ENCODE assay signal across 21 cellular contexts in the genomic region with DNA sequence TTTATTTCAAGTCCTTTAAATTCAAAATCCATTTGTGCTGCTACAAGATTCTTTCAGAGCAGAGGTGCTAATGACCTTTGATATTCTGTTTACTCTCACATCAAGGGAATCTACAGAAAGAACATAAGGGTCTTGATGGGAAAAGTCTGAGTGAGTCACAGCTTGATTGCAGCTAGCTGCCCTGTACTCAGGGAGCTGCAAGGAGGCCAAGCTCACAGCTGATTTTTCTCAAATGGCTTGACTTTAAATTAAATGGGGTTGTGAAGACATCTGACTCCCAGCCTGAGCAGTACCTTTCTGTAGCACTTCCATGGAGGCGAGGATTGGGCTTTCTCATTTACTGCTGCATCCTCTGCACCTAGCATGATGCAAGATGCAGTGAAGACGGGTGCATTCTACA.
DNase-seq lines count a peak whose midpoint lies in the region; TF ChIP-seq lines count a peak whose summit lies in the region.
"Had no signal": no experiment of that assay in that cellular context is flagged by ENCODE, and none has a peak within 500 bp of the region (broad histone marks: within the 10 kb centered on the region; RNA-seq: fewer than 3 reads in every experiment).

No MANE protein-coding gene starts in this region.

- H3K79me2 ChIP-seq in hepatocyte (no peaks in the 10 kb centered on the region), mesendoderm (ENCODE audit: control insufficient read depth, insufficient read depth, low read length) (no peaks in the 10 kb centered on the region)

- H3K9me2 ChIP-seq in hepatocyte (replicated peaks; ENCODE audit: insufficient read depth) = no peaks in the 10 kb centered on the region

- H3K27me3 ChIP-seq in hepatocyte (no peaks in the 10 kb centered on the region), mesendoderm (ENCODE audit: insufficient read depth, low read length, poor library complexity) (no peaks in the 10 kb centered on the region)

- 84% methylated on average over 2 of the region's 2 CpGs for WGBS in hepatocyte (ENCODE audit: low lambda C conversion rate, missing lambda C conversion rate)
- no CpG with 5 or more reads among the region's 2 CpGs for WGBS in mesendoderm (ENCODE audit: extremely low coverage, insufficient coverage, low lambda C conversion rate)

- H3K18ac ChIP-seq in mesendoderm (ENCODE audit: low read length) = no peak overlapping the region

- H4K5ac ChIP-seq in mesendoderm (ENCODE audit: low read length) = no peak overlapping the region

- no peak overlapping the region for H2BK15ac ChIP-seq in mesendoderm (replicated peaks; ENCODE audit: low read depth)

- H3K23ac ChIP-seq in mesendoderm (ENCODE audit: low read length) = no peak overlapping the region

- H3K27ac ChIP-seq in hepatocyte (no peak overlapping the region), mesendoderm (ENCODE audit: low read depth, low read length) (no peak overlapping the region)
- H3K27ac ChIP-seq: GM23248, RWPE1, SK-N-MC had no signal

- H3K4me1 ChIP-seq in hepatocyte (ENCODE audit: insufficient read depth) = peaks cover 6% of the 10 kb centered on the region
- H3K4me1 ChIP-seq in mesendoderm (ENCODE audit: control insufficient read depth, low read depth, low read length) = no peaks in the 10 kb centered on the region
- H3K4me1 ChIP-seq: HAP-1 had no signal

- H3K4me3 ChIP-seq in hepatocyte = no peak overlapping the region
- H3K4me3 ChIP-seq in mesendoderm (ENCODE audit: low read length) = no peak overlapping the region
- H3K4me3 ChIP-seq: GM12878, GM23248, HAP-1, SK-N-MC had no signal

- peak; percentile 15 for DNase-seq in DMS53 (lab: John Stamatoyannopoulos, UW)
- DNase-seq in amniotic epithelial cell (ENCODE audit: low read depth) = peak; percentile 43
- DNase-seq in hepatocyte (ENCODE audit: low spot score) = peak; percentile 19
- peak; percentile 61 for DNase-seq in mesendoderm
- no peak for DNase-seq in NCI-H1417 (lab: John Stamatoyannopoulos, UW)
- DNase-seq in NCI-H1694 (lab: John Stamatoyannopoulos, UW) = no peak
- no peak for DNase-seq in cortex of kidney (lab: John Stamatoyannopoulos, UW)
- DNase-seq in NCI-H82 (lab: John Stamatoyannopoulos, UW) = no peak
- DNase-seq: DMS79, GM23248, KG1, NCI-H1092 treated with DMSO at 0.1 percent for 48 hours, NCI-H146, NCI-H2029 treated with DMSO at 0.1 percent for 48 hours, NCI-H2171 treated with DMSO at 0.1 percent for 48 hours, NCI-H526, SHP77 treated with DMSO at 0.1 percent for 48 hours had no signal

- H3K36me3 ChIP-seq in hepatocyte (replicated peaks; ENCODE audit: insufficient read depth, low read depth) (no peaks in the 10 kb centered on the region), mesendoderm (ENCODE audit: control insufficient read depth, insufficient read depth, low read length) (no peaks in the 10 kb centered on the region)
- H3K36me3 ChIP-seq: HAP-1 had no signal

- H3K4ac ChIP-seq in mesendoderm (ENCODE audit: low read depth, low read length) = no peak overlapping the region

- no peaks in the 10 kb centered on the region for H4K20me1 ChIP-seq in hepatocyte (ENCODE audit: insufficient read depth, poor library complexity, severe bottlenecking)

- no peak overlapping the region for H2BK5ac ChIP-seq in mesendoderm (ENCODE audit: low read length)

- H4K8ac ChIP-seq in mesendoderm (ENCODE audit: low read depth, low read length) = no peak overlapping the region

- H2AK5ac ChIP-seq in mesendoderm (ENCODE audit: low read length) = no peak overlapping the region

- no peaks in the 10 kb centered on the region for H3K9me3 ChIP-seq in hepatocyte (ENCODE audit: low read depth)
- H3K9me3 ChIP-seq: HAP-1 had no signal

- no peak overlapping the region for H3K56ac ChIP-seq in mesendoderm (ENCODE audit: low read length)

- H3K9ac ChIP-seq in mesendoderm (ENCODE audit: low read length) = no peak overlapping the region
- H3K9ac ChIP-seq: GM23248 had no signal

- no peak overlapping the region for H2AFZ ChIP-seq in hepatocyte
- H2AFZ ChIP-seq: GM23248 had no signal

- H2BK120ac ChIP-seq in mesendoderm (ENCODE audit: low read depth, low read length) = no peak overlapping the region

- no peak for TF ChIP-seq CTCF in hepatocyte (IDR thresholded peaks at IDR 0.05; ENCODE audit: poor library complexity)

- H3K4me2 ChIP-seq in hepatocyte = no peak overlapping the region
- H3K4me2 ChIP-seq in mesendoderm (ENCODE audit: low read length) = no peak overlapping the region

- H3K79me1 ChIP-seq in mesendoderm (ENCODE audit: low read length) = no peaks in the 10 kb centered on the region

Comparison
In these comparisons a context has a peak if more than half of its experiments do, and no peak if none do; other contexts are left out.
1. DNase-seq: peak in DMS53 (single experiment), amniotic epithelial cell (single experiment), hepatocyte (single experiment) and mesendoderm (single experiment); none in NCI-H1417 (0 of 3), NCI-H1694 (single experiment), cortex of kidney (single experiment) and NCI-H82 (single experiment).